18 cellular contexts compared by ENCODE assay signal in the genomic region with DNA sequence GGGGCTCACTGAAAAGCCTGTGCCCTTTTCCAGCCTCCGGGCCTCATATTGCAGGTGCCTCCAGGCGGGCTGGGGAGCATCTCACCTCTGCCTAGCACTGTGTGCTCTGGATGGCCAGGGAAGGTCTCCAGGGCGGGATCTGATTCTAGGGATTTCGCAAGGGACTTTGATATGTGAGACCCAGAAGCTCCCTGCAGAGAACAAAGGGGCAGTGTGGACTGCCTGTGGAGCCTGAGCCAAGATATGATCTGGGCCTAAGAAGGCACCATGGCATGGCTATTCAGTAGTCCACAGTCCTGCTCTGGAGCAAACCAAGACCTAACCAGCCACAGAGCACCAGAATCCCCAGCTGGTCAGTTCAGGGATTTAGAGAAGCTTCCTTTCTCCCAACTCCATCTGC.
"Had no signal": no experiment of that assay in that cellular context is flagged by ENCODE, and none has a peak within 500 bp of the region (broad histone marks: within the 10 kb centered on the region; RNA-seq: fewer than 3 reads in every experiment).

No MANE protein-coding gene starts in this region.

- H3K27me3 ChIP-seq: body of pancreas, colonic mucosa, gastrocnemius medialis, neutrophil, spleen had no signal

- H3K79me2 ChIP-seq: parathyroid adenoma had no signal

- H3K4me3 ChIP-seq: body of pancreas, colonic mucosa, gastrocnemius medialis, spleen had no signal

- H3K9me3 ChIP-seq: body of pancreas, colonic mucosa, gastrocnemius medialis, neutrophil, spleen had no signal

- ATAC-seq: activated CD8-positive, alpha-beta T cell treated with anti-CD3 and anti-CD28 coated beads for 36 hours; body of pancreas; gastrocnemius medialis; naive thymus-derived CD8-positive, alpha-beta T cell; stimulated activated memory B cell treated with anti-CD40 and anti-IgM and Interleukin-4, amounts not matched to agents 10 μg/mL and 1 μg/mL and 100 μg/mL, for 72 hours had no signal

- H3K27me3 Mint-ChIP-seq: stimulated activated memory B cell treated with anti-CD40 and anti-IgM and Interleukin-4, amounts not matched to agents 10 μg/mL and 1 μg/mL and 100 μg/mL, for 72 hours had no signal

- H3K4me1 Mint-ChIP-seq: activated CD4-positive, alpha-beta T cell treated with anti-CD3 and anti-CD28 coated beads, Interleukin-2, amount 10 ng/mL, durations not matched to agents 24 days and 14 days; immature natural killer cell; naive thymus-derived CD8-positive, alpha-beta T cell; stimulated activated memory B cell treated with anti-CD40 and anti-IgM and Interleukin-4, amounts not matched to agents 10 μg/mL and 1 μg/mL and 100 μg/mL, for 72 hours had no signal

- H3K9ac ChIP-seq: parathyroid adenoma had no signal

- H3K27ac ChIP-seq: body of pancreas, colonic mucosa, gastrocnemius medialis, neutrophil, parathyroid adenoma, spleen had no signal

- DNase-seq: activated CD4-positive, alpha-beta T cell treated with anti-CD3 and anti-CD28 coated beads, Interleukin-2, amount 10 ng/mL, durations not matched to agents 24 days and 14 days; activated CD8-positive, alpha-beta T cell treated with anti-CD3 and anti-CD28 coated beads for 36 hours; activated naive CD4-positive, alpha-beta T cell treated with anti-CD3 and anti-CD28 coated beads for 36 hours; activated T-cell treated with anti-CD3 and anti-CD28 coated beads, Interleukin-2, amount 50 U/mL, for 24 hours; body of pancreas; caudate nucleus; colonic mucosa; gastrocnemius medialis; immature natural killer cell; naive thymus-derived CD8-positive, alpha-beta T cell; spleen; stimulated activated CD4-positive, alpha-beta T cell treated with anti-CD3 and anti-CD28 coated beads, Interleukin-4, amount 100 ng/mL, for 4 hours; T-helper 1 cell; T-helper 9 cell had no signal

- H3K36me3 ChIP-seq: colonic mucosa, gastrocnemius medialis, neutrophil, spleen had no signal

- H3K36me3 Mint-ChIP-seq: immature natural killer cell; naive thymus-derived CD8-positive, alpha-beta T cell; stimulated activated memory B cell treated with anti-CD40 and anti-IgM and Interleukin-4, amounts not matched to agents 10 μg/mL and 1 μg/mL and 100 μg/mL, for 72 hours had no signal

- H3K9me3 Mint-ChIP-seq: activated CD8-positive, alpha-beta T cell treated with anti-CD3 and anti-CD28 coated beads for 36 hours; activated naive CD4-positive, alpha-beta T cell treated with anti-CD3 and anti-CD28 coated beads for 36 hours; activated T-cell treated with anti-CD3 and anti-CD28 coated beads, Interleukin-2, amount 50 U/mL, for 24 hours; activated T-helper 2 cell treated with anti-CD3 and anti-CD28 coated beads, Interferon-gamma antibody, Interleukin-2, Interleukin-4, amounts not matched to agents 10 μg/mL and 5 μg/mL and 100 μg/mL, durations not matched to agents 14 hours and 24 hours and 36 hours; naive thymus-derived CD8-positive, alpha-beta T cell; stimulated activated memory B cell treated with anti-CD40 and anti-IgM and Interleukin-4, amounts not matched to agents 10 μg/mL and 1 μg/mL and 100 μg/mL, for 72 hours had no signal

- H3K4me3 Mint-ChIP-seq: activated CD4-positive, alpha-beta T cell treated with anti-CD3 and anti-CD28 coated beads, Interleukin-2, amount 10 ng/mL, durations not matched to agents 24 days and 14 days; activated CD8-positive, alpha-beta T cell treated with anti-CD3 and anti-CD28 coated beads for 36 hours; activated naive CD4-positive, alpha-beta T cell treated with anti-CD3 and anti-CD28 coated beads for 36 hours; activated T-cell treated with anti-CD3 and anti-CD28 coated beads, Interleukin-2, amount 50 U/mL, for 24 hours; immature natural killer cell; naive thymus-derived CD8-positive, alpha-beta T cell; stimulated activated memory B cell treated with anti-CD40 and anti-IgM and Interleukin-4, amounts not matched to agents 10 μg/mL and 1 μg/mL and 100 μg/mL, for 72 hours had no signal

- H3K27ac Mint-ChIP-seq: activated CD4-positive, alpha-beta T cell treated with anti-CD3 and anti-CD28 coated beads, Interleukin-2, amount 10 ng/mL, durations not matched to agents 24 days and 14 days; activated CD8-positive, alpha-beta T cell treated with anti-CD3 and anti-CD28 coated beads for 36 hours; activated naive CD4-positive, alpha-beta T cell treated with anti-CD3 and anti-CD28 coated beads for 36 hours; activated T-cell treated with anti-CD3 and anti-CD28 coated beads, Interleukin-2, amount 50 U/mL, for 24 hours; activated T-helper 2 cell treated with anti-CD3 and anti-CD28 coated beads, Interferon-gamma antibody, Interleukin-2, Interleukin-4, amounts not matched to agents 10 μg/mL and 5 μg/mL and 100 μg/mL, durations not matched to agents 14 hours and 24 hours and 36 hours; immature natural killer cell; naive thymus-derived CD8-positive, alpha-beta T cell; stimulated activated memory B cell treated with anti-CD40 and anti-IgM and Interleukin-4, amounts not matched to agents 10 μg/mL and 1 μg/mL and 100 μg/mL, for 72 hours had no signal

- H3K4me1 ChIP-seq: body of pancreas, colonic mucosa, gastrocnemius medialis, parathyroid adenoma, spleen had no signal
